1 cellular context compared by ENCODE assay signal in genomic region chr2:169716938-169717690, GRCh38.
TF ChIP-seq lines count a peak whose summit lies in the region.

No MANE protein-coding gene starts in this region.

TF ChIP-seq in HepG2, 621 proteins besides CTCF, POLR2A, EP300 and RAD21 (continued from another document and continues in another):
- TF ChIP-seq TFE3 (CRISPR knock-in tag; IDR thresholded peaks at IDR 0.05) (peak; percentile 35; the same call in 1 of the 2 replicates), MXD1 (CRISPR knock-in tag; IDR thresholded peaks at IDR 0.05) (no peak), ZNF597 (CRISPR knock-in tag; IDR thresholded peaks at IDR 0.05) (no peak), HOXA5 (CRISPR knock-in tag; IDR thresholded peaks at IDR 0.05) (no peak), KDM4B (CRISPR knock-in tag; IDR thresholded peaks at IDR 0.05) (no peak), SIN3B (IDR thresholded peaks at IDR 0.05; ENCODE audit: low read length) (no peak), ZFP82 (CRISPR knock-in tag; IDR thresholded peaks at IDR 0.05; ENCODE audit: borderline replicate concordance) (no peak), SAFB2 (CRISPR knock-in tag; IDR thresholded peaks at IDR 0.05; ENCODE audit: borderline replicate concordance, low read depth) (peak; percentile 43; the same call in 1 of the 2 replicates), GTF2F1 (IDR thresholded peaks at IDR 0.05; ENCODE audit: low read length) (no peak), ARNT2 (CRISPR knock-in tag; IDR thresholded peaks at IDR 0.05; ENCODE audit: low read depth) (no peak), ZNF574 (CRISPR knock-in tag; IDR thresholded peaks at IDR 0.05) (no peak), HNF1B (CRISPR knock-in tag; IDR thresholded peaks at IDR 0.05) (no peak; the same call in 1 of the 2 replicates), DRAP1 (CRISPR knock-in tag; IDR thresholded peaks at IDR 0.05) (peak; percentile 88), HOXA3 (CRISPR knock-in tag; IDR thresholded peaks at IDR 0.05) (peak; percentile 34; the same call in 1 of the 2 replicates), ZNF205 (CRISPR knock-in tag; IDR thresholded peaks at IDR 0.05) (no peak), ZNF224 (CRISPR knock-in tag; IDR thresholded peaks at IDR 0.05) (no peak), HOXD1 (CRISPR knock-in tag; IDR thresholded peaks at IDR 0.05) (no peak), ZNF280B (CRISPR knock-in tag; IDR thresholded peaks at IDR 0.05; ENCODE audit: borderline replicate concordance) (peak; percentile 36; the same call in 1 of the 2 replicates), ZNF18 (CRISPR knock-in tag; IDR thresholded peaks at IDR 0.05; ENCODE audit: insufficient replicate concordance) (no peak), TBX3 (IDR thresholded peaks at IDR 0.05; ENCODE audit: borderline replicate concordance) (no peak), NFKB2 (CRISPR knock-in tag; IDR thresholded peaks at IDR 0.05; ENCODE audit: borderline replicate concordance) (no peak), MTF2 (CRISPR knock-in tag; IDR thresholded peaks at IDR 0.05; ENCODE audit: borderline replicate concordance) (no peak), ZSCAN29 (CRISPR knock-in tag; conservative IDR thresholded peaks at IDR 0.05) (no peak), ZNF747 (CRISPR knock-in tag; IDR thresholded peaks at IDR 0.05; ENCODE audit: borderline replicate concordance) (no peak), ZNF576 (CRISPR knock-in tag; IDR thresholded peaks at IDR 0.05) (no peak), PLSCR1 (CRISPR knock-in tag; IDR thresholded peaks at IDR 0.05; ENCODE audit: borderline replicate concordance) (no peak), ZNF260 (CRISPR knock-in tag; IDR thresholded peaks at IDR 0.05; ENCODE audit: borderline replicate concordance, low read depth) (no peak), ATF2 (CRISPR knock-in tag; IDR thresholded peaks at IDR 0.05) (peak; percentile 18; the same call in 1 of the 2 replicates), HNF4G (IDR thresholded peaks at IDR 0.05; ENCODE audit: borderline replicate concordance, low read depth, low read length) (no peak), HNF4G (CRISPR knock-in tag; IDR thresholded peaks at IDR 0.05; ENCODE audit: borderline replicate concordance, low read depth) (no peak), MYC (CRISPR knock-in tag; IDR thresholded peaks at IDR 0.05; ENCODE audit: borderline replicate concordance) (no peak; the same call in 1 of the 2 replicates), THRA (CRISPR knock-in tag; IDR thresholded peaks at IDR 0.05; ENCODE audit: borderline replicate concordance) (0 out of 2 replicates have a peak, but pooled peaks have one; percentile 4), SMAD1 (CRISPR knock-in tag; IDR thresholded peaks at IDR 0.05; ENCODE audit: borderline replicate concordance, low read depth) (no peak), ZNF570 (CRISPR knock-in tag; IDR thresholded peaks at IDR 0.05; ENCODE audit: borderline replicate concordance) (no peak), ZNF879 (CRISPR knock-in tag; IDR thresholded peaks at IDR 0.05) (no peak), TGIF2 (CRISPR knock-in tag; IDR thresholded peaks at IDR 0.05) (0 out of 2 replicates have a peak, but pooled peaks have one; percentile 20), MLX (CRISPR knock-in tag; IDR thresholded peaks at IDR 0.05) (no peak)
